8 cellular contexts compared by ENCODE assay signal in the genomic region with DNA sequence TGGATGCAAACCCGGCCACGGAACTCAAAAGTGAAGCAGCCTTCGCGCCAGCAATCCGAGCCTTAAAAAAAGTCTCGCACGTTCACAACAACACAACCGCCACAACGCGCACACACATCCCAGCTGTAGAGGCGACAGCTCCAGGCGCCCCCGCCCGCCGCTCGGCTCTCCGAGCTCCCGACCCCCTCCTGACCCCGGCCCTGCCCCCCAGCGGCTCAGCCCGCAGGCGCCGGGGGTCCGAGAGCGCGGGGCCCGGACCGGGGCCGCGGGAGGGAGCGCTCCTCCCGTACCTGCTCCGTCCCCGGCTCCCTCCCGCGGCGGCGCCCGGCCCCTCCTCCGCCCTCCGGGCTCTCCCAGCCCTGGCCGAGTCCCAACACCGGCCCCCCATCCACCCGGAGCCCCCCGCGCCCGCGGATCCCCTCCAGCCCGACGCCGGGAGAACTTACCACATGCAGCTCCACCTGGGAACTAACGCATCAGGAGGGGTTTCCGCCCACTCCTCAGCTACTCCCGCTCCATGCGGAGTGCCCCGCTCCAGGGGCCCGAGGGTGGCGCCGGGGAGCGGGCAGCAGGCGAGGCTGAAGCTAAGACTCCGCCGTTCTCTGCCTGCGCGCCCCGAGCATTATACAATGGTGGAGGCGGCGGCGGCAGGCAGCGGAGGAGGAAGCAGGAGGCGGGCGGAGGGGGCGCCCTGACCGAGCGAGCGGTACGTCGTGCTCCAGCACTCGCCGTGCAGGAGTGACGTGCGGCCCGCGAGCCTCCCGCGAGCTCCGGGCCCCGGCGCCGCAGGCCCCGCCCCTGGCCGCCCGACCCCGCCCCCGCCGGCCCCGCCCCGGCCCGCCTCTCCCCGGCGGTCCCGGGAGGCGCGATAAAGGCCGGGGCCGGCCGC. TPM values are rescaled to one million over a fixed set of nuclear protein-coding genes. Genes with fewer than 3 reads are reported as not detected.
DNase-seq lines count a peak whose midpoint lies in the region; ATAC-seq and TF ChIP-seq lines count a peak whose summit lies in the region.

A gene with protein sequence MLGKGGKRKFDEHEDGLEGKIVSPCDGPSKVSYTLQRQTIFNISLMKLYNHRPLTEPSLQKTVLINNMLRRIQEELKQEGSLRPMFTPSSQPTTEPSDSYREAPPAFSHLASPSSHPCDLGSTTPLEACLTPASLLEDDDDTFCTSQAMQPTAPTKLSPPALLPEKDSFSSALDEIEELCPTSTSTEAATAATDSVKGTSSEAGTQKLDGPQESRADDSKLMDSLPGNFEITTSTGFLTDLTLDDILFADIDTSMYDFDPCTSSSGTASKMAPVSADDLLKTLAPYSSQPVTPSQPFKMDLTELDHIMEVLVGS (minus strand): TSS at position 740 of the 889 bp plus-strand sequence. CDS start 17,042 bp downstream, outside the sequence.

- peaks cover 48% of the 10 kb centered on the region for H3K79me2 ChIP-seq in OCI-LY1 (ENCODE audit: insufficient read depth, low read length)

- TF ChIP-seq CTCF in OCI-LY1 (IDR thresholded peaks at IDR 0.05; ENCODE audit: low read length) = peak; percentile 33; the same call in 1 of the 2 replicates
- no peak for TF ChIP-seq CTCF in epithelial cell of esophagus (IDR thresholded peaks at IDR 0.05; ENCODE audit: insufficient read depth, low read depth, low read length, missing control alignments)

- H3K27me3 ChIP-seq in HUES6 (ENCODE audit: control insufficient read depth, insufficient read depth, low read length) (peaks cover 23% of the 10 kb centered on the region), OCI-LY1 (ENCODE audit: insufficient read depth, low read length) (no peaks in the 10 kb centered on the region)

- H3K27ac ChIP-seq in HUES6 (ENCODE audit: low read depth, low read length) (peak within 1 kb of the TSS; percentile 90), OCI-LY1 (ENCODE audit: low read depth, low read length, poor library complexity, severe bottlenecking) (peak within 1 kb of the TSS; percentile 99)

- H3K36me3 ChIP-seq in HUES6 (ENCODE audit: control insufficient read depth, insufficient read depth, low read length) (no peaks in the 10 kb centered on the region), OCI-LY1 (ENCODE audit: insufficient read depth, low read length) (no peaks in the 10 kb centered on the region)

- H3K9ac ChIP-seq in HUES6 (ENCODE audit: low read length) (peak within 1 kb of the TSS; percentile 89), OCI-LY1 (ENCODE audit: low read length) (peak within 1 kb of the TSS; percentile 96)

- H3K4me1 ChIP-seq in HUES6 (ENCODE audit: control insufficient read depth, insufficient read depth, low read length) (peaks cover 41% of the 10 kb centered on the region), OCI-LY1 (ENCODE audit: insufficient read depth, low read length, severe bottlenecking) (peaks cover 77% of the 10 kb centered on the region)

- no peak within 1 kb of the TSS for H2AFZ ChIP-seq in OCI-LY1 (ENCODE audit: low read length)

- H3K4me2 ChIP-seq in OCI-LY1 (ENCODE audit: low read length) = peak within 1 kb of the TSS; percentile 94

- DNase-seq in COR-L47 (lab: John Stamatoyannopoulos, UW) (peak; percentile 78), epithelial cell of esophagus (ENCODE audit: low read depth) (peak; percentile 91), mucosa of gallbladder (ENCODE audit: low spot score) (peak; percentile 89)
- peak; percentile 88 for DNase-seq in activated CD8-positive, alpha-beta memory T cell treated with anti-CD3 and anti-CD28 coated beads, Interleukin-2, amount 50 U/mL, for 48 hours
- DNase-seq in stimulated activated CD8-positive, alpha-beta memory T cell treated with anti-CD3 and anti-CD28 coated beads, Interleukin-4, amount 100 ng/mL, for 48 hours = peak; percentile 82

- H3F3A ChIP-seq in OCI-LY1 (ENCODE audit: insufficient read depth, low read length) = peaks cover 15% of the 10 kb centered on the region

- peaks cover 4% of the 10 kb centered on the region; the same call in 1 of the 2 replicates for H4K20me1 ChIP-seq in OCI-LY1 (ENCODE audit: insufficient read depth, low read length)

- H3K9me3 ChIP-seq in HUES6 (ENCODE audit: control insufficient read depth, insufficient read depth, low read depth, low read length) = no peaks in the 10 kb centered on the region
- no peaks in the 10 kb centered on the region for H3K9me3 ChIP-seq in OCI-LY1 (ENCODE audit: low read length)

- peak; percentile 67 for ATAC-seq in GM21381 (IDR thresholded peaks at IDR 0.05; ENCODE audit: unreplicated experiment)

- peak within 1 kb of the TSS; percentile 93 for H3K4me3 ChIP-seq in HUES6 (ENCODE audit: low read depth, low read length)
- H3K4me3 ChIP-seq in OCI-LY1 (ENCODE audit: low read depth, low read length, poor library complexity, severe bottlenecking) = peak within 1 kb of the TSS; percentile 93
- H3K4me3 ChIP-seq in epithelial cell of esophagus (ENCODE audit: low read length) = peak within 1 kb of the TSS; percentile 88

- no peaks in the 10 kb centered on the region for H3K9me2 ChIP-seq in OCI-LY1 (ENCODE audit: low read depth, low read length)

RNA-seq across cellular contexts. Expression of the gene that starts here (rescaled TPM):
- total RNA-seq in mucosa of gallbladder = 19.8 TPM

Comparison
In these comparisons a context has a peak if more than half of its experiments do, and no peak if none do; other contexts are left out.
1. Peak in every context shown above with its lines: DNase-seq, ATAC-seq, H3K4me3 ChIP-seq and H3K27ac ChIP-seq.